In the genomic region with DNA sequence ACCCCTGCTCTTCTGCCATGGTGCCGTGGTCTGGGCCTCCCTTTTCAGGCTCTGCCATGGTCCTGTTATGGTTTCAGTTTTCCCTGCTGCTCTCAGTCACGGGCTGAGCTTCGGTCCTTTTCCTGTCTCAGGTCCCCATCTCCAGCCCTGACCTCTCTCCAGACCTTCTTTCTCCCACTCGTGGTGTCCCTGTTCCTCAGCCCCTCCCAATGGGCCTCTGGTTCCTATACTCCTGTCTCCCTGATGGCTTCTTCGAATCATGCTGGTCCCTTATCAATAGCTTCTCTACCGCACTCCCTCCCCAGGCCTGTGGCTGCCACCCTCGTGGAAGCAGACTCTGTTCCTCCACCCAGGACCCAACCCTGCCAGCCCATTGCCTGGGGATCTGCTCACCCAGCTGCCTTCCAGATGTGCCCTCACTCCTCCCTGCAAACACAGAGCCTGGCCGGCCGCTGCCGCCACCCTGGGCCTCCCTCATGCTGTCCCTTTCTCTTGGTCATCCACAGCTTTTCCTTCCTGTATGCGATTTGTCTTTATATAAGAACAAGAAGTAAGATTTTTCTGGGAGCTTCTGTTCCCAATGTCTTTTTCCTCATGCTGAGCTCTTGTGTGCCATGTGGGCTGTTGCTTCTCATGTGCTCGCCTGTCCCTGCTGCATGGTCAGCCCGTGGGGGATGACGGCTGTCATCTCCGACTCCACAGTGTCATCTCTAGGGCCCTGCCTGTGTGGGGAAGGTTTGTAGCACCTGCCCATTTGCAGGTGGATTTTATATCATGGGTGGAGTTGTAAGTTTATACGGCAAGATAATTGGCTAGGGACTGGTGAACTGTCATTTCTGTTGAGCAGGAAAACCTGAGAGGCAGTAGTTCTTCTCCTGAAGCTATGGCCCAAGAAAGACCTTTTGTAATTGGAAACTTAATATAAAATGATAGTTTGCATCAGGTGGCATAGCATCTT, we compare ENCODE assay signal across 22 cellular contexts.
DNase-seq lines count a peak whose midpoint lies in the region; ATAC-seq and TF ChIP-seq lines count a peak whose summit lies in the region.
"Had no signal": no experiment of that assay in that cellular context is flagged by ENCODE, and none has a peak within 500 bp of the region (broad histone marks: within the 10 kb centered on the region; RNA-seq: fewer than 3 reads in every experiment).

No MANE protein-coding gene starts in this region.

- H2AFZ ChIP-seq in GM23248, result no peak overlapping the region

- intact Hi-C loops in mucosa of descending colon (cut with DNase I, micrococcal nuclease), result loop anchor here (5.0 to 10.0 kb wide), 2 partner anchors 149 to 152 kb away; partner anchors contain the start of gene CNNM2 (in 2 of the 2)

- no peak for ATAC-seq in activated naive CD4-positive, alpha-beta T cell treated with anti-CD3 and anti-CD28 coated beads, Interleukin-2, amount 50 U/mL, for 72 hours
- ATAC-seq in activated T-helper 17 cell treated with anti-CD3 and anti-CD28 coated beads, Interleukin-2, amount 50 U/mL, for 72 hours (replicated peaks), result no peak
- peak; percentile 58 for ATAC-seq in mucosa of descending colon
- ATAC-seq in HG03139 (IDR thresholded peaks at IDR 0.05; ENCODE audit: unreplicated experiment), result no peak
- ATAC-seq: PC-3 had no signal

- no peaks in the 10 kb centered on the region for H3K36me3 Mint-ChIP-seq in activated naive CD4-positive, alpha-beta T cell treated with anti-CD3 and anti-CD28 coated beads, Interleukin-2, amount 50 U/mL, for 72 hours
- no peaks in the 10 kb centered on the region for H3K36me3 Mint-ChIP-seq in activated T-helper 17 cell treated with anti-CD3 and anti-CD28 coated beads, Interleukin-2, amount 50 U/mL, for 72 hours (ENCODE audit: low read depth)

- no peaks in the 10 kb centered on the region for H3K9me3 Mint-ChIP-seq in activated naive CD4-positive, alpha-beta T cell treated with anti-CD3 and anti-CD28 coated beads, Interleukin-2, amount 50 U/mL, for 72 hours
- H3K9me3 Mint-ChIP-seq in activated T-helper 17 cell treated with anti-CD3 and anti-CD28 coated beads, Interleukin-2, amount 50 U/mL, for 72 hours, result no peaks in the 10 kb centered on the region
- H3K9me3 Mint-ChIP-seq: CD4-positive, CD25-positive, alpha-beta regulatory T cell; IgD-negative memory B cell had no signal

- H3K27ac ChIP-seq in GM23248, result no peak overlapping the region
- H3K27ac ChIP-seq: 22Rv1, KMS-11 had no signal

- no peak overlapping the region for H3K4me2 ChIP-seq in GM23248 (ENCODE audit: unreplicated experiment)
- H3K4me2 ChIP-seq: KMS-11 had no signal

- peaks cover 4% of the 10 kb centered on the region for H3K4me1 Mint-ChIP-seq in activated T-helper 17 cell treated with anti-CD3 and anti-CD28 coated beads, Interleukin-2, amount 50 U/mL, for 72 hours

- no peaks in the 10 kb centered on the region for H4K20me1 ChIP-seq in GM23248 (ENCODE audit: insufficient read depth)

- H3K9me3 ChIP-seq in mucosa of descending colon, result no peaks in the 10 kb centered on the region
- H3K9me3 ChIP-seq in GM23248 (ENCODE audit: low read depth), result no peaks in the 10 kb centered on the region
- H3K9me3 ChIP-seq: BE2C had no signal

- no peak for TF ChIP-seq CTCF in mucosa of descending colon (IDR thresholded peaks at IDR 0.05)

- no peaks in the 10 kb centered on the region for H3K4me1 ChIP-seq in mucosa of descending colon (ENCODE audit: low read depth)
- no peaks in the 10 kb centered on the region for H3K4me1 ChIP-seq in GM23248 (ENCODE audit: insufficient read depth)
- H3K4me1 ChIP-seq: BE2C had no signal

- H3K4me3 Mint-ChIP-seq in activated T-helper 17 cell treated with anti-CD3 and anti-CD28 coated beads, Interleukin-2, amount 50 U/mL, for 72 hours, result no peak overlapping the region
- H3K4me3 Mint-ChIP-seq: CD4-positive, CD25-positive, alpha-beta regulatory T cell; IgD-negative memory B cell had no signal

- DNase-seq in activated naive CD4-positive, alpha-beta T cell treated with anti-CD3 and anti-CD28 coated beads, Interleukin-2, amount 50 U/mL, for 72 hours (ENCODE audit: low spot score in 2 of 2), result no peak
- no peak for DNase-seq in activated naive CD4-positive, alpha-beta T cell (lab: John Stamatoyannopoulos, UW)
- DNase-seq in mucosa of descending colon, result peak in 1 of 3 donors; percentile 12
- DNase-seq in GM23248, result no peak
- DNase-seq in inferior parietal cortex (ENCODE audit: extremely low spot score), result no peak
- DNase-seq: BE2C; CD4-positive, CD25-positive, alpha-beta regulatory T cell; DMS153; DND-41; GOT3; HCEC 1CT; NCI-H2029; NCI-H446; NCI-H524 treated with DMSO at 0.1 percent for 48 hours; NCI-H774; NK-92 treated with Interleukin-12 subunit alpha and Interleukin-12 subunit beta, amount 100 ng/mL, for 24 hours; PC-3 had no signal

- H3K9ac ChIP-seq in GM23248, result no peak overlapping the region
- H3K9ac ChIP-seq: KMS-11 had no signal

- no peaks in the 10 kb centered on the region for H3K9me2 ChIP-seq in GM23248 (ENCODE audit: insufficient read depth)

- peak overlapping the region; percentile 2 to 77 for H3K27ac Mint-ChIP-seq in activated naive CD4-positive, alpha-beta T cell treated with anti-CD3 and anti-CD28 coated beads, Interleukin-2, amount 50 U/mL, for 72 hours
- peak overlapping the region; percentile 50 for H3K27ac Mint-ChIP-seq in activated T-helper 17 cell treated with anti-CD3 and anti-CD28 coated beads, Interleukin-2, amount 50 U/mL, for 72 hours
- H3K27ac Mint-ChIP-seq: IgD-negative memory B cell had no signal

- WGBS in GM23248 (ENCODE audit: low coverage in 1 of 2, low lambda C conversion rate in 2 of 2, missing lambda C conversion rate in 2 of 2), 2 experiments, result 74 to 76% methylated on average over 16 of the region's 16 CpGs

- no peaks in the 10 kb centered on the region for H3K36me3 ChIP-seq in mucosa of descending colon (ENCODE audit: low read depth)
- no peaks in the 10 kb centered on the region for H3K36me3 ChIP-seq in GM23248 (ENCODE audit: low read depth)
- H3K36me3 ChIP-seq: BE2C had no signal

- H3K27me3 Mint-ChIP-seq in activated T-helper 17 cell treated with anti-CD3 and anti-CD28 coated beads, Interleukin-2, amount 50 U/mL, for 72 hours, result no peaks in the 10 kb centered on the region
- H3K27me3 Mint-ChIP-seq: CD4-positive, CD25-positive, alpha-beta regulatory T cell; IgD-negative memory B cell had no signal

- no peaks in the 10 kb centered on the region for H3K79me2 ChIP-seq in GM23248 (ENCODE audit: insufficient read depth)

- no peaks in the 10 kb centered on the region for H3F3A ChIP-seq in GM23248 (ENCODE audit: insufficient read depth)

- no peaks in the 10 kb centered on the region for H3K27me3 ChIP-seq in GM23248 (replicated peaks; ENCODE audit: insufficient read depth)
- H3K27me3 ChIP-seq: BE2C had no signal

- H3K4me3 ChIP-seq in mucosa of descending colon (no peak overlapping the region), GM23248 (no peak overlapping the region)

- in situ Hi-C loops in GM23248 (cut with MboI), result loop anchor here (25.0 kb wide), 1 partner anchor 329 kb away; the partner anchor contains the start of gene WBP1L
